27 cellular contexts compared by ENCODE assay signal in genomic region chr1:21352586-21352985, GRCh38.
"Had no signal": no experiment of that assay in that cellular context is flagged by ENCODE, and none has a peak within 500 bp of the region (broad histone marks: within the 10 kb centered on the region; RNA-seq: fewer than 3 reads in every experiment).

No MANE protein-coding gene starts in this region.

- H3K36me3 ChIP-seq: colonic mucosa, esophagus muscularis mucosa, esophagus squamous epithelium, gastrocnemius medialis, gastroesophageal sphincter, heart left ventricle, heart right ventricle had no signal

- H3K27me3 ChIP-seq: colonic mucosa, dorsolateral prefrontal cortex, esophagus muscularis mucosa, esophagus squamous epithelium, gastrocnemius medialis, gastroesophageal sphincter had no signal

- H3K9me3 ChIP-seq: colonic mucosa, esophagus muscularis mucosa, esophagus squamous epithelium, gastrocnemius medialis, gastroesophageal sphincter, heart left ventricle, heart right ventricle had no signal

- DNase-seq: colonic mucosa; cortex of kidney; dermis blood vessel endothelial cell; dorsolateral prefrontal cortex; effector CD4-positive, alpha-beta T cell; effector CD8-positive, alpha-beta T cell; effector memory CD4-positive, alpha-beta T cell; effector memory CD8-positive, alpha-beta T cell; erythroblast; esophagus squamous epithelium; foreskin fibroblast; foreskin keratinocyte; foreskin melanocyte; gastrocnemius medialis; glutamatergic neuron; head of caudate nucleus; heart right ventricle had no signal

- H3K4me1 ChIP-seq: colonic mucosa, foreskin keratinocyte, gastrocnemius medialis, heart right ventricle had no signal

- H3K27ac ChIP-seq: colonic mucosa, coronary artery, dorsolateral prefrontal cortex, epithelial cell of prostate, esophagus muscularis mucosa, esophagus squamous epithelium, foreskin keratinocyte, gastrocnemius medialis, gastroesophageal sphincter, heart left ventricle, heart right ventricle had no signal

- FAIRE-seq: colon, endometrium, endothelial cell of umbilical vein, frontal cortex had no signal

- H3K4me3 ChIP-seq: colonic mucosa, coronary artery, dorsolateral prefrontal cortex, esophagus muscularis mucosa, esophagus squamous epithelium, gastrocnemius medialis, gastroesophageal sphincter, heart left ventricle, heart right ventricle had no signal

- ATAC-seq: effector memory CD8-positive, alpha-beta T cell; esophagus mucosa; foreskin keratinocyte; gastrocnemius medialis; gastroesophageal sphincter; heart left ventricle; heart right ventricle had no signal
